In genomic region chr2:8234253-8234652, GRCh38 we compare ENCODE assay signal across 8 cellular contexts.
DNase-seq lines count a peak whose midpoint lies in the region; ATAC-seq and TF ChIP-seq lines count a peak whose summit lies in the region.

No MANE protein-coding gene starts in this region.

- dilution Hi-C loops in mammary epithelial cell (cut with HindIII; ENCODE audit: low sequenced_read_pairs) = no loop called here

- in situ Hi-C loops in mammary epithelial cell (cut with MboI; ENCODE audit: low sequenced_read_pairs in 2 of 2) = no loop called here

- BruUV-seq in mammary epithelial cell (replicated peaks; lab: Mats Ljungman, UMichigan) = no TSS peak

- CTCF ChIA-PET in mammary epithelial cell (lab: Charles Lee; ENCODE audit: low non-redundant PET) = no interaction called here

- intact Hi-C loops in mammary epithelial cell (cut with micrococcal nuclease) = no loop called here

- ATAC-seq in GM19043 (IDR thresholded peaks at IDR 0.05; ENCODE audit: low read depth, unreplicated experiment) (peak; percentile 13), HG02798 (IDR thresholded peaks at IDR 0.05; ENCODE audit: poor library complexity, unreplicated experiment) (peak; percentile 18)

- no peak overlapping the region for H3K4me3 ChIP-seq in neural cell (ENCODE audit: low read length)
- no peak overlapping the region for H3K4me3 ChIP-seq in mammary epithelial cell (replicated peaks in 1 of 3; ENCODE audit: insufficient read depth in 1 of 3, low read depth in 2 of 3, low read length in 3 of 3)

- H3K9me2 ChIP-seq in neural cell (ENCODE audit: insufficient read depth, low read length) = no peaks in the 10 kb centered on the region

- H3K9ac ChIP-seq in neural cell (ENCODE audit: low read length) (no peak overlapping the region), mammary epithelial cell (ENCODE audit: insufficient read depth, low read length) (no peak overlapping the region)

- H3F3A ChIP-seq in neural cell (ENCODE audit: insufficient read depth, low read length, poor library complexity, severe bottlenecking) = no peaks in the 10 kb centered on the region

- no peak overlapping the region for H3K4me2 ChIP-seq in neural cell (ENCODE audit: low read length)
- H3K4me2 ChIP-seq in mammary epithelial cell (ENCODE audit: insufficient read depth, low read depth, low read length) = no peak overlapping the region

- no peaks in the 10 kb centered on the region for H4K20me1 ChIP-seq in neural cell (ENCODE audit: insufficient read depth)
- H4K20me1 ChIP-seq in mammary epithelial cell (ENCODE audit: insufficient read depth, low read length) = no peaks in the 10 kb centered on the region

- WGBS in mammary epithelial cell (ENCODE audit: low coverage, missing lambda C conversion rate) = 63% methylated on average over 2 of the region's 3 CpGs

- TF ChIP-seq EP300 in neural cell (conservative IDR thresholded peaks at IDR 0.05; ENCODE audit: poor library complexity, severe bottlenecking) = peak; percentile 52

- no peaks in the 10 kb centered on the region for H3K36me3 ChIP-seq in neural cell (ENCODE audit: insufficient read depth, low read length)
- no peaks in the 10 kb centered on the region for H3K36me3 ChIP-seq in mammary epithelial cell (ENCODE audit: insufficient read depth, low read length)

- H3K27ac ChIP-seq in neural cell (ENCODE audit: low read length) = no peak overlapping the region
- H3K27ac ChIP-seq in mammary epithelial cell (ENCODE audit: insufficient read depth, low read depth, low read length) = no peak overlapping the region

- no peaks in the 10 kb centered on the region for H3K79me2 ChIP-seq in neural cell (replicated peaks; ENCODE audit: insufficient read depth, low read length)
- H3K79me2 ChIP-seq in mammary epithelial cell (ENCODE audit: insufficient read depth, low read length) = no peaks in the 10 kb centered on the region

- TF ChIP-seq RAD21 in neural cell (conservative IDR thresholded peaks at IDR 0.05) = no peak

- no peak for TF ChIP-seq CTCF in neural cell (IDR thresholded peaks at IDR 0.05; ENCODE audit: poor library complexity, severe bottlenecking)
- no peak for TF ChIP-seq CTCF in mammary epithelial cell (conservative IDR thresholded peaks at IDR 0.05 in 1 of 2, IDR thresholded peaks at IDR 0.05 in 1 of 2; ENCODE audit: extremely low read depth in 1 of 2, insufficient read depth in 1 of 2, low read depth in 1 of 2, low read length in 2 of 2)

- DNase-seq in NAMALWA (ENCODE audit: low spot score) (peak; percentile 61), mammary epithelial cell (no peak), NCI-H2029 treated with DMSO at 0.1 percent for 48 hours (lab: John Stamatoyannopoulos, UW) (no peak), NCI-H1694 treated with DMSO at 0.1 percent for 48 hours (lab: John Stamatoyannopoulos, UW) (no peak)
- DNase-seq in activated CD4-positive, alpha-beta T cell treated with anti-CD3 and anti-CD28 coated beads for 48 hours = no peak

- H3K9me3 ChIP-seq in neural cell (ENCODE audit: low read length) (no peaks in the 10 kb centered on the region), mammary epithelial cell (replicated peaks; ENCODE audit: insufficient read depth, low read length) (no peaks in the 10 kb centered on the region)

- H2AFZ ChIP-seq in neural cell (ENCODE audit: low read depth, low read length) (no peak overlapping the region), mammary epithelial cell (ENCODE audit: low read depth, low read length) (no peak overlapping the region)

- H3K4me1 ChIP-seq in mammary epithelial cell (ENCODE audit: insufficient read depth, low read length) = no peaks in the 10 kb centered on the region

- H3K27me3 ChIP-seq in neural cell (ENCODE audit: insufficient read depth, low read depth, low read length) = no peaks in the 10 kb centered on the region
- no peaks in the 10 kb centered on the region for H3K27me3 ChIP-seq in mammary epithelial cell (ENCODE audit: insufficient read depth, low read length)

TF ChIP-seq in neural cell, 6 proteins besides CTCF, POLR2A, EP300 and RAD21:
- TF ChIP-seq POLR2AphosphoS5 (IDR thresholded peaks at IDR 0.05) (peak; percentile 55), SMC3 (conservative IDR thresholded peaks at IDR 0.05; ENCODE audit: poor library complexity) (no peak)
